ENCODE assay signal across 1 cellular context in genomic region chr14:64763089-64763782, GRCh38.
TF ChIP-seq lines count a peak whose summit lies in the region.

No MANE protein-coding gene starts in this region.

TF ChIP-seq in H1, 55 proteins besides CTCF, POLR2A, EP300 and RAD21:
- TF ChIP-seq SP2 (IDR thresholded peaks at IDR 0.05; ENCODE audit: low read length) (no peak), NANOG (IDR thresholded peaks at IDR 0.05; ENCODE audit: insufficient read depth, low read depth, low read length, poor library complexity, severe bottlenecking) (no peak), YY1 (IDR thresholded peaks at IDR 0.05; ENCODE audit: low read depth, low read length) (no peak), RXRA (IDR thresholded peaks at IDR 0.05; ENCODE audit: insufficient read depth, low read depth, low read length) (no peak), SIN3A (conservative IDR thresholded peaks at IDR 0.05 in 1 of 2, IDR thresholded peaks at IDR 0.05 in 1 of 2; ENCODE audit: low read depth in 1 of 2, low read length in 2 of 2) (no peak), RBBP5 (IDR thresholded peaks at IDR 0.05; ENCODE audit: borderline replicate concordance, low read depth, low read length) (no peak), FOSL1 (IDR thresholded peaks at IDR 0.05; ENCODE audit: insufficient read depth, low read depth, low read length) (no peak), BRCA1 (IDR thresholded peaks at IDR 0.05; ENCODE audit: low read depth, low read length) (no peak), RFX5 (IDR thresholded peaks at IDR 0.05; ENCODE audit: borderline replicate concordance, low read depth, low read length) (no peak), CTBP2 (IDR thresholded peaks at IDR 0.05; ENCODE audit: borderline replicate concordance, insufficient read depth, insufficient read length, low read length) (no peak), CBX5 (IDR thresholded peaks at IDR 0.05; ENCODE audit: low read depth, low read length) (no peak), BCL11A (IDR thresholded peaks at IDR 0.05; ENCODE audit: low read depth in 2 of 2, low read length in 2 of 2) (no peak), GTF2F1 (IDR thresholded peaks at IDR 0.05; ENCODE audit: borderline replicate concordance, low read depth, low read length) (no peak), POU5F1 (IDR thresholded peaks at IDR 0.05; ENCODE audit: low read depth, low read length) (no peak), TAF7 (optimal IDR thresholded peaks at IDR 0.05; ENCODE audit: borderline replicate concordance, low read depth, low read length) (no peak), TCF12 (IDR thresholded peaks at IDR 0.05; ENCODE audit: low read depth, low read length) (no peak), KDM5A (IDR thresholded peaks at IDR 0.05; ENCODE audit: low read length) (no peak), CBX8 (IDR thresholded peaks at IDR 0.05; ENCODE audit: borderline replicate concordance, low read depth, low read length) (no peak)
- TF ChIP-seq, protein P1, sequence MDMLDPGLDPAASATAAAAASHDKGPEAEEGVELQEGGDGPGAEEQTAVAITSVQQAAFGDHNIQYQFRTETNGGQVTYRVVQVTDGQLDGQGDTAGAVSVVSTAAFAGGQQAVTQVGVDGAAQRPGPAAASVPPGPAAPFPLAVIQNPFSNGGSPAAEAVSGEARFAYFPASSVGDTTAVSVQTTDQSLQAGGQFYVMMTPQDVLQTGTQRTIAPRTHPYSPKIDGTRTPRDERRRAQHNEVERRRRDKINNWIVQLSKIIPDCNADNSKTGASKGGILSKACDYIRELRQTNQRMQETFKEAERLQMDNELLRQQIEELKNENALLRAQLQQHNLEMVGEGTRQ (IDR thresholded peaks at IDR 0.05; ENCODE audit: low read length): no peak
- TF ChIP-seq, protein P2, sequence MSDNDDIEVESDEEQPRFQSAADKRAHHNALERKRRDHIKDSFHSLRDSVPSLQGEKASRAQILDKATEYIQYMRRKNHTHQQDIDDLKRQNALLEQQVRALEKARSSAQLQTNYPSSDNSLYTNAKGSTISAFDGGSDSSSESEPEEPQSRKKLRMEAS (IDR thresholded peaks at IDR 0.05): no peak
